26 cellular contexts compared by ENCODE assay signal in genomic region chr6:33690766-33691165, GRCh38. TPM values are rescaled to one million over a fixed set of nuclear protein-coding genes. Genes with fewer than 3 reads are reported as not detected.
DNase-seq lines count a peak whose midpoint lies in the region; ATAC-seq and TF ChIP-seq lines count a peak whose summit lies in the region.
"Had no signal": no experiment of that assay in that cellular context is flagged by ENCODE, and none has a peak within 500 bp of the region (broad histone marks: within the 10 kb centered on the region; RNA-seq: fewer than 3 reads in every experiment).

No MANE protein-coding gene starts in this region.

- no peak overlapping the region for H3K27ac ChIP-seq in CD4-positive, alpha-beta memory T cell (ENCODE audit: low read depth, low read length)
- no peak overlapping the region for H3K27ac ChIP-seq in RWPE2 (ENCODE audit: poor library complexity, severe bottlenecking)
- H3K27ac ChIP-seq in body of pancreas: no peak overlapping the region
- H3K27ac ChIP-seq: breast epithelium had no signal

- peaks cover 8 to 23% of the 10 kb centered on the region in 2 donors for H3K36me3 Mint-ChIP-seq in activated T-cell treated with anti-CD3 and anti-CD28 coated beads, Interleukin-2, amount 50 U/mL, for 72 hours (ENCODE audit: insufficient read depth in 2 of 2)
- peaks cover 54 to 71% of the 10 kb centered on the region in 2 donors for H3K36me3 Mint-ChIP-seq in CD4-positive, alpha-beta memory T cell
- H3K36me3 Mint-ChIP-seq in naive B cell: peaks cover 9 to 37% of the 10 kb centered on the region in 2 donors
- H3K36me3 Mint-ChIP-seq: mesothelial cell of epicardium had no signal

- H3K4me1 Mint-ChIP-seq in activated T-cell treated with anti-CD3 and anti-CD28 coated beads, Interleukin-2, amount 50 U/mL, for 72 hours (ENCODE audit: low read depth): peaks cover 43% of the 10 kb centered on the region
- peaks cover 23 to 60% (median 37%) of the 10 kb centered on the region in 4 donors for H3K4me1 Mint-ChIP-seq in CD4-positive, alpha-beta memory T cell
- H3K4me1 Mint-ChIP-seq in naive B cell: peaks cover 32 to 42% (median 37%) of the 10 kb centered on the region in 3 donors

- H3K9me3 Mint-ChIP-seq in activated T-cell treated with anti-CD3 and anti-CD28 coated beads, Interleukin-2, amount 50 U/mL, for 72 hours: no peaks in the 10 kb centered on the region
- no peaks in the 10 kb centered on the region for H3K9me3 Mint-ChIP-seq in CD4-positive, alpha-beta memory T cell
- H3K9me3 Mint-ChIP-seq in naive B cell: no peaks in the 10 kb centered on the region
- H3K9me3 Mint-ChIP-seq: activated T-helper 2 cell treated with anti-CD3 and anti-CD28 coated beads, Interferon-gamma antibody, Interleukin-2, Interleukin-4, amounts not matched to agents 10 μg/mL and 5 μg/mL and 100 μg/mL, durations not matched to agents 14 hours and 24 hours and 36 hours; mesothelial cell of epicardium; type B pancreatic cell had no signal

- 85 to 88% methylated on average over 13 of the region's 13 CpGs for WGBS in body of pancreas, 2 donors

- intact Hi-C loops in CD4-positive, alpha-beta memory T cell (cut with micrococcal nuclease): no loop called here
- intact Hi-C loops in body of pancreas (cut with DNase I): loop anchor here (10.0 kb wide), 1 partner anchor 56 kb away; no protein-coding TSS in a partner anchor

- H3K4me1 ChIP-seq in CD4-positive, alpha-beta memory T cell (ENCODE audit: insufficient read depth, low read length): peaks cover 42% of the 10 kb centered on the region
- H3K4me1 ChIP-seq in RWPE2 (ENCODE audit: insufficient read depth, poor library complexity, severe bottlenecking) (peaks cover 29% of the 10 kb centered on the region), body of pancreas (no peaks in the 10 kb centered on the region)

- no peaks in the 10 kb centered on the region for H3K27me3 Mint-ChIP-seq in activated T-cell treated with anti-CD3 and anti-CD28 coated beads, Interleukin-2, amount 50 U/mL, for 72 hours (ENCODE audit: low read depth)
- no peaks in the 10 kb centered on the region for H3K27me3 Mint-ChIP-seq in CD4-positive, alpha-beta memory T cell
- H3K27me3 Mint-ChIP-seq in naive B cell: no peaks in the 10 kb centered on the region
- H3K27me3 Mint-ChIP-seq: activated naive CD8-positive, alpha-beta T cell; type B pancreatic cell had no signal

- POLR2A ChIA-PET in CD4-positive, alpha-beta memory T cell (lab: Charles Lee; ENCODE audit: partially characterized antibody): interaction anchor here (2.0 kb wide), 1 partner anchor 69 kb away, joined by 7 read pairs; the partner anchor contains the start of gene ITPR3

- TF ChIP-seq CTCF in RWPE2 (IDR thresholded peaks at IDR 0.05; ENCODE audit: poor library complexity, severe bottlenecking): no peak
- no peak for TF ChIP-seq CTCF in body of pancreas (IDR thresholded peaks at IDR 0.05)

- DNase-seq in activated T-cell treated with anti-CD3 and anti-CD28 coated beads, Interleukin-2, amount 50 U/mL, for 72 hours: no peak
- no peak for DNase-seq in activated T-cell treated with anti-CD3 and anti-CD28 coated beads, Interleukin-2, amount 50 U/mL, for 48 hours
- DNase-seq in CD4-positive, alpha-beta memory T cell: peak in 1 of 5 donors; percentile 7
- peak; percentile 44 for DNase-seq in RWPE2 (ENCODE audit: low spot score)
- no peak for DNase-seq in naive B cell
- DNase-seq in HK-2 (ENCODE audit: unreplicated experiment): no peak
- DNase-seq in body of pancreas: no peak
- DNase-seq: activated CD4-positive, alpha-beta T cell treated with anti-CD3 and anti-CD28 coated beads for 1 hour; DMS53; hypothalamus; Kasumi-1; NCI-H1436; NCI-H2081; NCI-H2227 treated with DMSO at 0.1 percent for 48 hours; NCI-H526; OCI-M1; stimulated activated CD4-positive, alpha-beta T cell treated with anti-CD3 and anti-CD28 coated beads, Interleukin-15, amount 100 ng/mL, for 24 hours; stimulated activated CD4-positive, alpha-beta T cell treated with anti-CD3 and anti-CD28 coated beads, Interleukin-4, amount 100 ng/mL, for 4 hours; substantia nigra had no signal

- H3K36me3 ChIP-seq in CD4-positive, alpha-beta memory T cell (ENCODE audit: insufficient read depth, low read length): peaks cover 51% of the 10 kb centered on the region
- H3K36me3 ChIP-seq in RWPE2 (ENCODE audit: low read depth): peaks cover 91% of the 10 kb centered on the region
- H3K36me3 ChIP-seq in body of pancreas (replicated peaks in 1 of 2; ENCODE audit: insufficient read depth in 1 of 2, low read depth in 2 of 2): peaks cover 0 to 6% of the 10 kb centered on the region in 2 donors

- no peak overlapping the region for H3K4me3 ChIP-seq in CD4-positive, alpha-beta memory T cell (ENCODE audit: low read length in 2 of 2)
- H3K4me3 ChIP-seq in RWPE2 (ENCODE audit: severe bottlenecking): no peak overlapping the region
- no peak overlapping the region for H3K4me3 ChIP-seq in body of pancreas
- H3K4me3 ChIP-seq: breast epithelium had no signal

- H3K4me3 Mint-ChIP-seq in activated T-cell treated with anti-CD3 and anti-CD28 coated beads, Interleukin-2, amount 50 U/mL, for 72 hours: no peak overlapping the region
- peak overlapping the region in 2 of 8 donors; percentile 30 to 45 for H3K4me3 Mint-ChIP-seq in CD4-positive, alpha-beta memory T cell
- H3K4me3 Mint-ChIP-seq in naive B cell: no peak overlapping the region
- H3K4me3 Mint-ChIP-seq: activated naive CD8-positive, alpha-beta T cell; mesothelial cell of epicardium; type B pancreatic cell had no signal

- CTCF ChIA-PET in CD4-positive, alpha-beta memory T cell (lab: Charles Lee; ENCODE audit: partially characterized antibody): interaction anchor here (1.3 to 1.6 kb wide), 4 partner anchors 10 to 99 kb away, joined by 3 to 5 read pairs (median 4); no protein-coding TSS in a partner anchor

- no peaks in the 10 kb centered on the region for H3K27me3 ChIP-seq in CD4-positive, alpha-beta memory T cell (ENCODE audit: insufficient read depth, low read length)
- H3K27me3 ChIP-seq in RWPE2 (ENCODE audit: insufficient read depth, poor library complexity, severe bottlenecking) (no peaks in the 10 kb centered on the region), body of pancreas (no peaks in the 10 kb centered on the region)
- H3K27me3 ChIP-seq: breast epithelium had no signal

- no peak for ATAC-seq in activated T-cell treated with anti-CD3 and anti-CD28 coated beads, Interleukin-2, amount 50 U/mL, for 72 hours (replicated peaks in 1 of 2)
- ATAC-seq in RWPE2 (ENCODE audit: low read depth) (no peak), naive B cell (ENCODE audit: low read depth in 2 of 2) (no peak), body of pancreas (no peak), HG03439 (IDR thresholded peaks at IDR 0.05; ENCODE audit: unreplicated experiment) (no peak)

- TF ChIP-seq POLR2A in body of pancreas (IDR thresholded peaks at IDR 0.05): no peak

- H3K9me3 ChIP-seq in CD4-positive, alpha-beta memory T cell (ENCODE audit: control insufficient read depth in 1 of 2, low read length in 2 of 2): no peaks in the 10 kb centered on the region
- H3K9me3 ChIP-seq in RWPE2 (ENCODE audit: severe bottlenecking): no peaks in the 10 kb centered on the region
- H3K9me3 ChIP-seq in body of pancreas: no peaks in the 10 kb centered on the region
- H3K9me3 ChIP-seq: breast epithelium had no signal

- H3K27ac Mint-ChIP-seq in activated T-cell treated with anti-CD3 and anti-CD28 coated beads, Interleukin-2, amount 50 U/mL, for 72 hours: peak overlapping the region; percentile 29
- H3K27ac Mint-ChIP-seq in CD4-positive, alpha-beta memory T cell: peak overlapping the region in 6 of 7 donors; percentile 37 to 99 (median 80)
- peak overlapping the region in 5 of 6 donors; percentile 27 to 99 (median 47) for H3K27ac Mint-ChIP-seq in naive B cell
- H3K27ac Mint-ChIP-seq: activated naive CD8-positive, alpha-beta T cell; mesothelial cell of epicardium; type B pancreatic cell had no signal

RNA-seq across cellular contexts. Expression of gene UQCC2, which starts 20.7 kb away (rescaled TPM):
- 10 to 100 TPM; 50.6 to 59.9 TPM for total RNA-seq in activated T-cell treated with anti-CD3 and anti-CD28 coated beads, Interleukin-2, amount 50 U/mL, for 72 hours
- 10 to 100 TPM; 22.8 to 24.8 TPM for total RNA-seq in CD4-positive, alpha-beta memory T cell
- polyA plus RNA-seq in CD4-positive, alpha-beta memory T cell: 10 to 100 TPM; 44.4 to 57.9 TPM
- polyA plus RNA-seq in naive B cell (ENCODE audit: low read depth in 6 of 6): 10 to 100 TPM; 29.4 to 53.0 (median 44.4) TPM
- total RNA-seq in body of pancreas: 10 to 100 TPM in 1 of 2 donors, 1 to 10 TPM in 1; 4.0 to 17.6 TPM

RNA-seq across cellular contexts. Expression of gene IP6K3, which starts 55.9 kb away (rescaled TPM):
- total RNA-seq in activated T-cell treated with anti-CD3 and anti-CD28 coated beads, Interleukin-2, amount 50 U/mL, for 72 hours: not detected
- total RNA-seq in CD4-positive, alpha-beta memory T cell: not detected
- polyA plus RNA-seq in CD4-positive, alpha-beta memory T cell: not detected
- not detected for polyA plus RNA-seq in naive B cell (ENCODE audit: low read depth in 6 of 6)
- total RNA-seq in body of pancreas: not detected
- total RNA-seq: activated T-helper 2 cell treated with anti-CD3 and anti-CD28 coated beads, Interferon-gamma antibody, Interleukin-2, Interleukin-4, amounts not matched to agents 10 μg/mL and 5 μg/mL and 100 μg/mL, durations not matched to agents 14 hours and 24 hours and 36 hours; T-helper 2 cell treated with Interferon-gamma antibody and Interleukin-4, amounts not matched to agents 100 ng/mL and 5 ng/mL, for 36 hours had no signal

Comparison
In these comparisons a context has a peak if more than half of its experiments do, and no peak if none do; other contexts are left out.
1. H3K27ac Mint-ChIP-seq: peak in every context shown above with its lines; median percentile 80 in CD4-positive, alpha-beta memory T cell; 47 in naive B cell; 29 in activated T-cell treated with anti-CD3 and anti-CD28 coated beads, Interleukin-2, amount 50 U/mL, for 72 hours.